9 cellular contexts compared by ENCODE assay signal in genomic region chrX:140503714-140504351, GRCh38. TPM values are rescaled to one million over a fixed set of nuclear protein-coding genes. Genes with fewer than 3 reads are reported as not detected.
DNase-seq lines count a peak whose midpoint lies in the region; ATAC-seq and TF ChIP-seq lines count a peak whose summit lies in the region.
"Had no signal": no experiment of that assay in that cellular context is flagged by ENCODE, and none has a peak within 500 bp of the region (broad histone marks: within the 10 kb centered on the region; RNA-seq: fewer than 3 reads in every experiment).

No MANE protein-coding gene starts in this region.

- no peak for TF ChIP-seq POLR2A in IMR-90 (IDR thresholded peaks at IDR 0.05; ENCODE audit: low read depth, low read length)
- no peak for TF ChIP-seq POLR2A in body of pancreas (IDR thresholded peaks at IDR 0.05)
- TF ChIP-seq POLR2A in testis (IDR thresholded peaks at IDR 0.05): no peak

- intact Hi-C loops in IMR-90 (cut with micrococcal nuclease) (loop anchor here (10.0 kb wide), 1 partner anchor 449 kb away; no protein-coding TSS in a partner anchor), body of pancreas (cut with DNase I) (no loop called here), testis (cut with DNase I; ENCODE audit: low total_unique reads) (no loop called here)

- H3K4ac ChIP-seq in IMR-90 (ENCODE audit: low read depth, low read length): no peak overlapping the region

- H4K5ac ChIP-seq in IMR-90 (ENCODE audit: low read depth, low read length): no peak overlapping the region

- no peak overlapping the region for H2BK5ac ChIP-seq in IMR-90 (ENCODE audit: low read depth, low read length, poor library complexity, severe bottlenecking)

- H3K27me3 ChIP-seq in IMR-90 (ENCODE audit: control insufficient read depth, insufficient read depth, low read length) (peaks cover 75% of the 10 kb centered on the region), body of pancreas (peaks cover 0 to 15% of the 10 kb centered on the region in 2 donors), testis (no peaks in the 10 kb centered on the region)

- H3K4me3 ChIP-seq in IMR-90 (ENCODE audit: insufficient read depth, low read depth, low read length): peak overlapping the region; percentile 39
- no peak overlapping the region for H3K4me3 ChIP-seq in body of pancreas
- peak overlapping the region; percentile 26 to 49 for H3K4me3 ChIP-seq in testis

- TF ChIP-seq CTCF in IMR-90 (conservative IDR thresholded peaks at IDR 0.05; ENCODE audit: low read depth, low read length) (0 out of 2 replicates have a peak, but pooled peaks have one; percentile 10), body of pancreas (IDR thresholded peaks at IDR 0.05) (peak in 2 of 7 experiments; percentile 14 to 21), testis (IDR thresholded peaks at IDR 0.05) (no peak)

- BruUV-seq in IMR-90 (replicated peaks; lab: Mats Ljungman, UMichigan): no TSS peak

- ATAC-seq in IMR-90 (ENCODE audit: low read depth) (peak; percentile 74), body of pancreas (peak; percentile 38), GM19023 (IDR thresholded peaks at IDR 0.05; ENCODE audit: unreplicated experiment) (no peak), GM19455 (IDR thresholded peaks at IDR 0.05; ENCODE audit: unreplicated experiment) (no peak)

- peak overlapping the region; percentile 50 for H2AFZ ChIP-seq in IMR-90 (replicated peaks; ENCODE audit: low read length, poor library complexity)

- H2BK120ac ChIP-seq in IMR-90 (ENCODE audit: low read depth, low read length): no peak overlapping the region

- no peaks in the 10 kb centered on the region for H3K9me1 ChIP-seq in IMR-90 (ENCODE audit: insufficient read depth, low read length)

- POLR2A ChIA-PET in IMR-90 (lab: Charles Lee; ENCODE audit: unreplicated experiment): no interaction called here

- H4K8ac ChIP-seq in IMR-90 (ENCODE audit: low read depth in 2 of 2, low read length in 2 of 2): no peak overlapping the region

- no peak overlapping the region for H3K18ac ChIP-seq in IMR-90 (ENCODE audit: low read depth, low read length)

- H3K4me1 ChIP-seq in IMR-90 (ENCODE audit: control insufficient read depth, insufficient read depth, low read length): no peaks in the 10 kb centered on the region
- peaks cover 26% of the 10 kb centered on the region for H3K4me1 ChIP-seq in body of pancreas
- no peaks in the 10 kb centered on the region for H3K4me1 ChIP-seq in testis

- no peak for TF ChIP-seq RAD21 in IMR-90 (IDR thresholded peaks at IDR 0.05; ENCODE audit: low read length)

- H3K9me3 ChIP-seq in IMR-90 (ENCODE audit: control insufficient read depth, insufficient read depth, low read length): peaks cover 10% of the 10 kb centered on the region; the same call in 1 of the 2 replicates
- H3K9me3 ChIP-seq in body of pancreas: no peaks in the 10 kb centered on the region
- H3K9me3 ChIP-seq in testis: no peaks in the 10 kb centered on the region

- DNase-seq in IMR-90 (peak; percentile 7), body of pancreas (peak in 3 of 4 donors; percentile 3 to 36 (median 12)), islet precursor cell (peak; percentile 70), testis (peak; percentile 56)
- no peak for DNase-seq in activated CD4-positive, alpha-beta T cell treated with anti-CD3 and anti-CD28 coated beads for 48 hours
- DNase-seq: NCI-H446 had no signal

- no peak overlapping the region for H3K56ac ChIP-seq in IMR-90 (ENCODE audit: extremely low read depth, insufficient read depth, low read length)

- dilution Hi-C loops in IMR-90 (cut with HindIII; ENCODE audit: low sequenced_read_pairs, unreplicated experiment): no loop called here

- no peak overlapping the region for H3K14ac ChIP-seq in IMR-90 (replicated peaks; ENCODE audit: low read depth, low read length)

- no peak overlapping the region for H3K23ac ChIP-seq in IMR-90 (ENCODE audit: low read depth, low read length)

- H3K9ac ChIP-seq in IMR-90 (ENCODE audit: low read depth, low read length): no peak overlapping the region

- H3K36me3 ChIP-seq in IMR-90 (ENCODE audit: control insufficient read depth, insufficient read depth, low read length) (no peaks in the 10 kb centered on the region), body of pancreas (replicated peaks in 1 of 2; ENCODE audit: insufficient read depth in 1 of 2, low read depth in 2 of 2) (no peaks in the 10 kb centered on the region), testis (ENCODE audit: low read depth, missing control alignments) (no peaks in the 10 kb centered on the region)

- in situ Hi-C loops in IMR-90 (cut with MboI; ENCODE audit: low sequenced_read_pairs): no loop called here

- H4K91ac ChIP-seq in IMR-90 (ENCODE audit: insufficient read depth, low read depth, low read length): no peak overlapping the region

- CTCF ChIA-PET in IMR-90 (lab: Yijun Ruan, JAX): no interaction called here

- no peak overlapping the region for H2BK15ac ChIP-seq in IMR-90 (ENCODE audit: low read depth, low read length)

- H3K4me2 ChIP-seq in IMR-90 (ENCODE audit: low read depth, low read length): peak overlapping the region; percentile 54

- H3K27ac ChIP-seq in IMR-90 (ENCODE audit: insufficient read depth, low read length): no peak overlapping the region
- no peak overlapping the region for H3K27ac ChIP-seq in body of pancreas
- no peak overlapping the region for H3K27ac ChIP-seq in testis

- WGBS in IMR-90 (ENCODE audit: extremely low coverage in 2 of 2, insufficient read length in 1 of 2), 2 experiments: 34% methylated on average over 59 of the region's 92 CpGs; no CpG with 5 or more reads in 1 of the 2 experiments
- 3% methylated on average over 6 of the region's 92 CpGs; no CpG with 5 or more reads in 1 of the 2 donors for WGBS in body of pancreas, 2 donors
- 1% methylated on average over 28 of the region's 92 CpGs; no CpG with 5 or more reads in 1 of the 2 donors for WGBS in testis, 2 donors

- no peaks in the 10 kb centered on the region for H4K20me1 ChIP-seq in IMR-90 (ENCODE audit: insufficient read depth, low read length)

- H2BK20ac ChIP-seq in IMR-90 (ENCODE audit: low read depth, low read length): no peak overlapping the region

- no peak overlapping the region for H2AK9ac ChIP-seq in IMR-90 (replicated peaks; ENCODE audit: low read depth, low read length, poor library complexity)

- no peaks in the 10 kb centered on the region for H3K79me1 ChIP-seq in IMR-90 (ENCODE audit: low read depth in 1 of 2, low read length in 2 of 2)

- H2AK5ac ChIP-seq in IMR-90 (ENCODE audit: low read depth, low read length): no peak overlapping the region

TF ChIP-seq in IMR-90, 13 proteins besides CTCF, POLR2A, EP300 and RAD21:
- TF ChIP-seq USF2 (IDR thresholded peaks at IDR 0.05; ENCODE audit: low read depth, low read length): no peak
- TF ChIP-seq MXI1 (IDR thresholded peaks at IDR 0.05; ENCODE audit: borderline replicate concordance, low read depth, low read length): no peak
- TF ChIP-seq BHLHE40 (IDR thresholded peaks at IDR 0.05; ENCODE audit: low read depth, low read length): no peak
- no peak for TF ChIP-seq RFX5 (IDR thresholded peaks at IDR 0.05; ENCODE audit: low read depth, low read length)
- TF ChIP-seq CEBPB (IDR thresholded peaks at IDR 0.05; ENCODE audit: low read depth, low read length): no peak
- no peak for TF ChIP-seq ELK1 (IDR thresholded peaks at IDR 0.05; ENCODE audit: borderline replicate concordance, low read depth, low read length)

RNA-seq across cellular contexts. Expression of gene SOX3, which starts 1.0 kb away (rescaled TPM):
- total RNA-seq in IMR-90 (2012; rRNA removed) (not detected in 2 replicates), body of pancreas (not detected), testis (10 to 100 TPM; 13.7 to 18.0 TPM)
- polyA plus RNA-seq in IMR-90 (2012; rRNA removed) (0.03 TPM in 1 of 2 replicates, not detected in the other), testis (ENCODE audit: insufficient read depth, low read depth, low replicate concordance) (2.9 TPM)
- 0.03 TPM in 1 of 2 replicates, not detected in the other for polyA plus RNA-seq in IMR-90 (2012; cell fraction: cytosol; rRNA removed)
- polyA plus RNA-seq in IMR-90 (2012; cell fraction: nucleus; rRNA removed; ENCODE audit: low replicate concordance): not detected in 2 replicates
- total RNA-seq: bronchial epithelial cell had no signal

Comparison
In these comparisons a context has a peak if more than half of its experiments do, and no peak if none do; other contexts are left out.
1. ATAC-seq: peak in IMR-90 (single experiment) and body of pancreas (single experiment); none in GM19023 (single experiment) and GM19455 (single experiment).
2. H3K4me3 ChIP-seq: peak in IMR-90 (single experiment) and testis (2 of 2); none in body of pancreas (0 of 2).
3. RNA of gene SOX3, which starts 1.0 kb away (total RNA-seq): 13.7 to 18.0 TPM in testis; not detected in IMR-90 and not detected in body of pancreas; every median in the first group is over 10 times any median in the second.